In the genomic region with DNA sequence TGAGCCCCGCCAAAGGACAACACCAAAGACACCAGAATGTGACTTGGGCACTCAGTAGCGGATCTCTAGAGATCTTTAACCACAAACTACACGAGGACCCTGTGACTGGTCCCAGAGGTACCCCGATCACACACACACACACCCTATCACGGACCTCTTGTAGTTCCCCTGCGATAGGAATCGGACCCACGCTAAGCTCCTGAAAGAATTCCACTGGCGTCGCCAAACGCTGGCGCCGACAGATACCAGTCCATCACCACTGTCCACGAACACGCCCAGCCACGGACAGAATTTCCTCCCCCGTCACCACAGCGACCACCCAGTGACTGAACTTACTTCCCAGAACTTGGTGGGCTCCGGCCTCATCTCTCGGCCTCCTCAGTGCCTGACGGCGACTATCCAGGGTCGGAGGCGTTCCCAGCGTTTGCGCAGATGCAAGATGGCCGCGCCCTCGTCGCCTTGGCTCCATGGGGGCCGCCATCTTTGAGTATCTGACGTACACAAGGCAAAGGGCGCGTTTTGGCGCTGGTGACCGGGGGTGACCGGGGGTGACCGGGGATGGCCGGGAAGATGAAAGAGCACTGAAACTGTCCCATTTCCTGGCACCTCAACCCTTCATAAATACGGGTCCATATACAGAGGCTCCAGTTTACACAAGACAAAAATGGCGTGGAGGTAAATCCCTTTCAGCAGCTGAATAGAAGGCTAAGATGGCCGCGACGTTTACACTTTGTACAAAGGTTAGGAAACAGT, we compare ENCODE assay signal across 8 cellular contexts. TPM values are rescaled to one million over a fixed set of nuclear protein-coding genes. Genes with fewer than 3 reads are reported as not detected.
DNase-seq lines count a peak whose midpoint lies in the region; ATAC-seq and TF ChIP-seq lines count a peak whose summit lies in the region.

A gene (minus strand): TSS at position 407 of the 753 bp plus-strand sequence. CDS start 4,500 bp downstream, outside the sequence.

- no peaks in the 10 kb centered on the region for H3K27me3 ChIP-seq in kidney epithelial cell (ENCODE audit: control insufficient read depth, insufficient read depth, low read length)

- CTCF ChIA-PET in activated CD4-positive, alpha-beta T cell treated with anti-CD3 and anti-CD28 coated beads for 36 hours (lab: Charles Lee): no interaction called here

- POLR2A ChIA-PET in activated CD4-positive, alpha-beta T cell treated with anti-CD3 and anti-CD28 coated beads for 36 hours (lab: Charles Lee): interaction anchor here (0.6 kb wide), 1 partner anchor 43 kb away, joined by 3 read pairs; no protein-coding TSS in a partner anchor

- H3K36me3 Mint-ChIP-seq in activated CD4-positive, alpha-beta T cell treated with anti-CD3 and anti-CD28 coated beads for 36 hours (ENCODE audit: low read depth): peaks cover 69% of the 10 kb centered on the region
- H3K36me3 Mint-ChIP-seq in chondrocyte (ENCODE audit: low read depth): peaks cover 21% of the 10 kb centered on the region

- DNase-seq in NCI-H187 (lab: John Stamatoyannopoulos, UW) (peak; percentile 70 to 82), NCI-H187 treated with DMSO at 0.1 percent for 48 hours (lab: John Stamatoyannopoulos, UW) (no peak), NCI-H226 (peak; percentile 84), chondrocyte (ENCODE audit: low spot score) (peak; percentile 94), kidney epithelial cell (ENCODE audit: low read depth) (peak; percentile 34)
- peak; percentile 93 for DNase-seq in activated CD4-positive, alpha-beta T cell treated with anti-CD3 and anti-CD28 coated beads for 36 hours
- peak; percentile 76 to 80 for DNase-seq in stimulated activated CD4-positive, alpha-beta T cell treated with anti-CD3 and anti-CD28 coated beads, Interleukin-15, amount 100 ng/mL, for 1 hour (ENCODE audit: low read depth in 1 of 2, low spot score in 1 of 2)

- no peak for TF ChIP-seq CTCF in chondrocyte (IDR thresholded peaks at IDR 0.05)
- TF ChIP-seq CTCF in kidney epithelial cell (IDR thresholded peaks at IDR 0.05; ENCODE audit: insufficient read depth, low read length, poor library complexity, severe bottlenecking): no peak

- peak; percentile 87 for ATAC-seq in HG03045 (IDR thresholded peaks at IDR 0.05; ENCODE audit: unreplicated experiment)
- ATAC-seq in activated CD4-positive, alpha-beta T cell treated with anti-CD3 and anti-CD28 coated beads for 36 hours: peak; percentile 97

- peak within 1 kb of the TSS; percentile 91 for H3K4me3 ChIP-seq in kidney epithelial cell (ENCODE audit: low read depth, low read length)

- no peaks in the 10 kb centered on the region for H3K36me3 ChIP-seq in kidney epithelial cell (ENCODE audit: control insufficient read depth, insufficient read depth, low read length)

- H3K27ac Mint-ChIP-seq in activated CD4-positive, alpha-beta T cell treated with anti-CD3 and anti-CD28 coated beads for 36 hours: peak within 1 kb of the TSS; percentile 98
- peak within 1 kb of the TSS; percentile 96 for H3K27ac Mint-ChIP-seq in chondrocyte (ENCODE audit: unreplicated experiment)

- peaks cover 15% of the 10 kb centered on the region for H3K4me1 Mint-ChIP-seq in activated CD4-positive, alpha-beta T cell treated with anti-CD3 and anti-CD28 coated beads for 36 hours
- peaks cover 14% of the 10 kb centered on the region for H3K4me1 Mint-ChIP-seq in chondrocyte (ENCODE audit: low read depth)

- H3K4me3 Mint-ChIP-seq in activated CD4-positive, alpha-beta T cell treated with anti-CD3 and anti-CD28 coated beads for 36 hours: peak within 1 kb of the TSS; percentile 90
- peak within 1 kb of the TSS; percentile 96 for H3K4me3 Mint-ChIP-seq in chondrocyte (ENCODE audit: unreplicated experiment)

- H3K27me3 Mint-ChIP-seq in activated CD4-positive, alpha-beta T cell treated with anti-CD3 and anti-CD28 coated beads for 36 hours: no peaks in the 10 kb centered on the region
- no peaks in the 10 kb centered on the region for H3K27me3 Mint-ChIP-seq in chondrocyte (ENCODE audit: low read depth)

- intact Hi-C loops in activated CD4-positive, alpha-beta T cell treated with anti-CD3 and anti-CD28 coated beads for 36 hours (cut with DNase I, micrococcal nuclease): loop anchor here (1.0 to 5.0 kb wide), 9 partner anchors 20 to 259 kb away; a partner anchor contains a TSS

- H3K9me3 Mint-ChIP-seq in activated CD4-positive, alpha-beta T cell treated with anti-CD3 and anti-CD28 coated beads for 36 hours (ENCODE audit: low read depth): peaks cover 28% of the 10 kb centered on the region
- H3K9me3 Mint-ChIP-seq in chondrocyte (ENCODE audit: low read depth): peaks cover 23% of the 10 kb centered on the region

RNA-seq across cellular contexts. Expression of the gene that starts here (rescaled TPM):
- total RNA-seq in activated CD4-positive, alpha-beta T cell treated with anti-CD3 and anti-CD28 coated beads for 36 hours: 1 to 10 TPM; 8.7 to 9.0 TPM
- total RNA-seq in chondrocyte (8.5 to 10.8 TPM (median 9.8 TPM) in 3 replicates), kidney epithelial cell (3.2 and 13.1 TPM in 2 replicates)
